ENCODE assay signal across 22 cellular contexts in genomic region chr10:71265618-71266146, GRCh38. TPM values are rescaled to one million over a fixed set of nuclear protein-coding genes. Genes with fewer than 3 reads are reported as not detected.
A peak's percentile ranks its signal among the peaks of the same experiment; 100 is the strongest.
DNase-seq lines count a peak whose midpoint lies in the region; TF ChIP-seq lines count a peak whose summit lies in the region.
"Had no signal": no experiment of that assay in that cellular context is flagged by ENCODE, and none has a peak within 500 bp of the region (broad histone marks: within the 10 kb centered on the region; RNA-seq: fewer than 3 reads in every experiment).

No MANE protein-coding gene starts in this region.

- H3K36me3 ChIP-seq in ES-I3 (ENCODE audit: insufficient read depth, low read length): no peaks in the 10 kb centered on the region
- H3K36me3 ChIP-seq in iPS-20b (ENCODE audit: insufficient read depth, low read depth, low read length): no peaks in the 10 kb centered on the region
- no peaks in the 10 kb centered on the region for H3K36me3 ChIP-seq in smooth muscle cell (ENCODE audit: low read depth)
- H3K36me3 ChIP-seq: brain microvascular endothelial cell, left lung, pancreas had no signal

- H3K36me3 Mint-ChIP-seq in activated T-helper 1 cell treated with anti-CD3 and anti-CD28 coated beads, Interleukin-12 subunit alpha, Interleukin-12 subunit beta, Interleukin-2, Interleukin-4 antibody, amounts not matched to agents 30 ng/mL and 10 ng/mL and 1 ng/mL, durations not matched to agents 14 hours and 24 hours and 36 hours (ENCODE audit: low read depth): no peaks in the 10 kb centered on the region
- H3K36me3 Mint-ChIP-seq: activated CD4-positive, alpha-beta memory T cell treated with anti-CD3 and anti-CD28 coated beads for 36 hours; activated naive CD8-positive, alpha-beta T cell; CD14-positive monocyte had no signal

- CTCF ChIA-PET in RWPE1 (lab: Yijun Ruan, JAX): interaction anchor here (0.7 to 1.9 kb wide), 3 partner anchors 12 to 52 kb away, joined by 3 to 6 read pairs (median 3); no protein-coding TSS in a partner anchor

- no peaks in the 10 kb centered on the region for H3K4me1 Mint-ChIP-seq in activated T-helper 1 cell treated with anti-CD3 and anti-CD28 coated beads, Interleukin-12 subunit alpha, Interleukin-12 subunit beta, Interleukin-2, Interleukin-4 antibody, amounts not matched to agents 30 ng/mL and 10 ng/mL and 1 ng/mL, durations not matched to agents 14 hours and 24 hours and 36 hours (ENCODE audit: low read depth)
- H3K4me1 Mint-ChIP-seq: CD14-positive monocyte had no signal

- POLR2A ChIA-PET in RWPE1 (lab: Yijun Ruan, JAX; ENCODE audit: low non-redundant PET): interaction anchor here (1.4 kb wide), 1 partner anchor 53 kb away, joined by 5 read pairs; no protein-coding TSS in a partner anchor

- DNase-seq in RWPE1 (ENCODE audit: low spot score) (no peak), smooth muscle cell (lab: John Stamatoyannopoulos, UW; ENCODE audit: unreplicated experiment) (no peak), NK-92 (lab: John Stamatoyannopoulos, UW; ENCODE audit: unreplicated experiment) (no peak)
- no peak for DNase-seq in activated T-cell treated with anti-CD3 and anti-CD28 coated beads, Interleukin-2, amount 50 U/mL, for 48 hours
- DNase-seq in activated T-helper 1 cell treated with anti-CD3 and anti-CD28 coated beads, Interleukin-12 subunit alpha, Interleukin-12 subunit beta, Interleukin-2, Interleukin-4 antibody, amounts not matched to agents 30 ng/mL and 10 ng/mL and 1 ng/mL, durations not matched to agents 14 hours and 24 hours and 36 hours (ENCODE audit: low spot score): no peak
- DNase-seq: activated CD4-positive, alpha-beta memory T cell treated with anti-CD3 and anti-CD28 coated beads for 36 hours; activated T-cell treated with anti-CD3 and anti-CD28 coated beads, Interleukin-2, amount 50 U/mL, for 72 hours; foreskin keratinocyte; KBM-7; NCI-H2029 treated with DMSO at 0.1 percent for 48 hours; RPMI8226; stimulated activated CD8-positive, alpha-beta memory T cell treated with anti-CD3 and anti-CD28 coated beads, Interleukin-4, amount 100 ng/mL, for 48 hours had no signal

- H3K9me3 ChIP-seq in ES-I3 (ENCODE audit: control insufficient read depth, insufficient read depth, low read length) (no peaks in the 10 kb centered on the region), iPS-20b (ENCODE audit: insufficient read depth, low read depth, low read length) (no peaks in the 10 kb centered on the region), smooth muscle cell (replicated peaks; ENCODE audit: low read depth) (no peaks in the 10 kb centered on the region)
- H3K9me3 ChIP-seq: left lung, pancreas had no signal

- intact Hi-C loops in activated T-helper 1 cell treated with anti-CD3 and anti-CD28 coated beads, Interleukin-12 subunit alpha, Interleukin-12 subunit beta, Interleukin-2, Interleukin-4 antibody, amounts not matched to agents 30 ng/mL and 10 ng/mL and 1 ng/mL, durations not matched to agents 14 hours and 24 hours and 36 hours (cut with micrococcal nuclease): no loop called here

- no peaks in the 10 kb centered on the region for H3K9me3 Mint-ChIP-seq in activated T-helper 1 cell treated with anti-CD3 and anti-CD28 coated beads, Interleukin-12 subunit alpha, Interleukin-12 subunit beta, Interleukin-2, Interleukin-4 antibody, amounts not matched to agents 30 ng/mL and 10 ng/mL and 1 ng/mL, durations not matched to agents 14 hours and 24 hours and 36 hours
- H3K9me3 Mint-ChIP-seq: activated CD4-positive, alpha-beta memory T cell treated with anti-CD3 and anti-CD28 coated beads for 36 hours; activated T-cell treated with anti-CD3 and anti-CD28 coated beads, Interleukin-2, amount 50 U/mL, for 72 hours; CD14-positive monocyte; dendritic cell treated with granulocyte-macrophage colony-stimulating factor and Interleukin-4, amounts not matched to agents 40 ng/mL and 50 ng/mL, for 4 days; T-helper 1 cell treated with Interleukin-12 subunit alpha and Interleukin-12 subunit beta and Interleukin-4 antibody, amounts not matched to agents 30 μg/mL and 1 μg/mL, for 36 hours had no signal

- H3K27me3 Mint-ChIP-seq in activated T-helper 1 cell treated with anti-CD3 and anti-CD28 coated beads, Interleukin-12 subunit alpha, Interleukin-12 subunit beta, Interleukin-2, Interleukin-4 antibody, amounts not matched to agents 30 ng/mL and 10 ng/mL and 1 ng/mL, durations not matched to agents 14 hours and 24 hours and 36 hours (ENCODE audit: insufficient read depth): peaks cover 5% of the 10 kb centered on the region
- H3K27me3 Mint-ChIP-seq: activated naive CD8-positive, alpha-beta T cell had no signal

- no peak overlapping the region for H3K4me3 ChIP-seq in iPS-20b (ENCODE audit: low read length)
- no peak overlapping the region for H3K4me3 ChIP-seq in smooth muscle cell
- H3K4me3 ChIP-seq: left lung, pancreas had no signal

- peaks cover 78% of the 10 kb centered on the region for H4K20me1 ChIP-seq in smooth muscle cell (ENCODE audit: low read depth)

- peaks cover 52% of the 10 kb centered on the region for H3F3A ChIP-seq in smooth muscle cell (ENCODE audit: low read depth)

- peak overlapping the region; percentile 85 for H3K27ac ChIP-seq in RWPE1
- H3K27ac ChIP-seq in iPS-20b (ENCODE audit: low read length): no peak overlapping the region
- peak overlapping the region; percentile 91 for H3K27ac ChIP-seq in smooth muscle cell (ENCODE audit: low read depth)
- H3K27ac ChIP-seq: brain microvascular endothelial cell, foreskin keratinocyte, HL-60, left lung, pancreas had no signal

- H3K4me2 ChIP-seq in smooth muscle cell: peak overlapping the region; percentile 43

- H3K27me3 ChIP-seq in iPS-20b (ENCODE audit: insufficient read depth, low read length) (no peaks in the 10 kb centered on the region), smooth muscle cell (ENCODE audit: low read depth) (no peaks in the 10 kb centered on the region)
- H3K27me3 ChIP-seq: brain microvascular endothelial cell, left lung, pancreas had no signal

- TF ChIP-seq CTCF in RWPE1 (conservative IDR thresholded peaks at IDR 0.05; ENCODE audit: low read depth) (no peak), smooth muscle cell (IDR thresholded peaks at IDR 0.05; ENCODE audit: borderline replicate concordance, insufficient read depth, poor library complexity, severe bottlenecking) (no peak)

- WGBS in smooth muscle cell (ENCODE audit: low lambda C conversion rate): 62% methylated on average over 9 of the region's 9 CpGs

- H3K4me1 ChIP-seq in ES-I3 (ENCODE audit: insufficient read depth, low read length) (peaks cover 39% of the 10 kb centered on the region), iPS-20b (ENCODE audit: insufficient read depth, low read length) (peaks cover 47% of the 10 kb centered on the region), smooth muscle cell (ENCODE audit: low read depth) (peaks cover 48% of the 10 kb centered on the region)
- H3K4me1 ChIP-seq: pancreas had no signal

- peaks cover 79% of the 10 kb centered on the region for H3K79me2 ChIP-seq in smooth muscle cell (ENCODE audit: low read depth)

- H3K9ac ChIP-seq in ES-I3 (ENCODE audit: low read depth, low read length) (peak overlapping the region; percentile 31; the same call in 1 of the 2 replicates), iPS-20b (ENCODE audit: low read depth, low read length) (peak overlapping the region; percentile 53), smooth muscle cell (ENCODE audit: low read depth) (peak overlapping the region; percentile 63)

- no peak overlapping the region for H3K27ac Mint-ChIP-seq in activated T-helper 1 cell treated with anti-CD3 and anti-CD28 coated beads, Interleukin-12 subunit alpha, Interleukin-12 subunit beta, Interleukin-2, Interleukin-4 antibody, amounts not matched to agents 30 ng/mL and 10 ng/mL and 1 ng/mL, durations not matched to agents 14 hours and 24 hours and 36 hours
- H3K27ac Mint-ChIP-seq: activated CD4-positive, alpha-beta memory T cell treated with anti-CD3 and anti-CD28 coated beads for 36 hours; activated naive CD8-positive, alpha-beta T cell; activated T-cell treated with anti-CD3 and anti-CD28 coated beads, Interleukin-2, amount 50 U/mL, for 72 hours; CD14-positive monocyte; dendritic cell treated with granulocyte-macrophage colony-stimulating factor and Interleukin-4, amounts not matched to agents 40 ng/mL and 50 ng/mL, for 4 days; T-helper 1 cell treated with Interleukin-12 subunit alpha and Interleukin-12 subunit beta and Interleukin-4 antibody, amounts not matched to agents 30 μg/mL and 1 μg/mL, for 36 hours had no signal

- no peak overlapping the region for H3K4me3 Mint-ChIP-seq in activated T-helper 1 cell treated with anti-CD3 and anti-CD28 coated beads, Interleukin-12 subunit alpha, Interleukin-12 subunit beta, Interleukin-2, Interleukin-4 antibody, amounts not matched to agents 30 ng/mL and 10 ng/mL and 1 ng/mL, durations not matched to agents 14 hours and 24 hours and 36 hours
- H3K4me3 Mint-ChIP-seq: activated CD4-positive, alpha-beta memory T cell treated with anti-CD3 and anti-CD28 coated beads for 36 hours; activated naive CD8-positive, alpha-beta T cell; activated T-cell treated with anti-CD3 and anti-CD28 coated beads, Interleukin-2, amount 50 U/mL, for 72 hours; CD14-positive monocyte; dendritic cell treated with granulocyte-macrophage colony-stimulating factor and Interleukin-4, amounts not matched to agents 40 ng/mL and 50 ng/mL, for 4 days; T-helper 1 cell treated with Interleukin-12 subunit alpha and Interleukin-12 subunit beta and Interleukin-4 antibody, amounts not matched to agents 30 μg/mL and 1 μg/mL, for 36 hours had no signal

- H2AFZ ChIP-seq in smooth muscle cell (ENCODE audit: low read depth): no peak overlapping the region

RNA-seq across cellular contexts. Expression of gene UNC5B, which starts 53.3 kb away (rescaled TPM):
- 89.6 and 92.7 TPM in 2 replicates for total RNA-seq in smooth muscle cell
- 115 and 142 TPM in 2 replicates for polyA plus RNA-seq in smooth muscle cell
- 0.07 and 0.10 TPM in 2 replicates for total RNA-seq in activated T-helper 1 cell treated with anti-CD3 and anti-CD28 coated beads, Interleukin-12 subunit alpha, Interleukin-12 subunit beta, Interleukin-2, Interleukin-4 antibody, amounts not matched to agents 30 ng/mL and 10 ng/mL and 1 ng/mL, durations not matched to agents 14 hours and 24 hours and 36 hours

RNA-seq across cellular contexts. Expression of gene SLC29A3, which starts 53.4 kb away (rescaled TPM):
- total RNA-seq in smooth muscle cell: 2.9 and 3.6 TPM in 2 replicates
- polyA plus RNA-seq in smooth muscle cell: 4.8 and 7.1 TPM in 2 replicates
- total RNA-seq in activated T-helper 1 cell treated with anti-CD3 and anti-CD28 coated beads, Interleukin-12 subunit alpha, Interleukin-12 subunit beta, Interleukin-2, Interleukin-4 antibody, amounts not matched to agents 30 ng/mL and 10 ng/mL and 1 ng/mL, durations not matched to agents 14 hours and 24 hours and 36 hours: 6.6 and 6.8 TPM in 2 replicates

Comparison
In these comparisons a context has a peak if more than half of its experiments do, and no peak if none do; other contexts are left out.
1. RNA of gene UNC5B, which starts 53.3 kb away (total RNA-seq): 89.6 to 92.7 TPM in smooth muscle cell; 0.07 to 0.10 TPM in activated T-helper 1 cell treated with anti-CD3 and anti-CD28 coated beads, Interleukin-12 subunit alpha, Interleukin-12 subunit beta, Interleukin-2, Interleukin-4 antibody, amounts not matched to agents 30 ng/mL and 10 ng/mL and 1 ng/mL, durations not matched to agents 14 hours and 24 hours and 36 hours; every median in the first group is over 10 times any median in the second.
2. Peak in every context shown above with its lines, with median percentiles within 50 percentile points of each other: H3K9ac ChIP-seq.